In genomic region chr17:59619313-59620063, GRCh38 we compare ENCODE assay signal across 1 cellular context.
TF ChIP-seq lines count a peak whose summit lies in the region.

CLTC (plus strand) TSS chr17:59619895; CDS start chr17:59620132, 237 bp downstream.

TF ChIP-seq in HepG2, 621 proteins besides CTCF, POLR2A, EP300 and RAD21 (continued from another document and continues in another):
- TF ChIP-seq KIAA2018 (CRISPR knock-in tag; IDR thresholded peaks at IDR 0.05; ENCODE audit: borderline replicate concordance) (no peak), ZNF607 (CRISPR knock-in tag; IDR thresholded peaks at IDR 0.05; ENCODE audit: borderline replicate concordance) (peak; percentile 67), ZNF432 (CRISPR knock-in tag; IDR thresholded peaks at IDR 0.05; ENCODE audit: borderline replicate concordance) (no peak), ZNF569 (CRISPR knock-in tag; IDR thresholded peaks at IDR 0.05; ENCODE audit: borderline replicate concordance) (no peak), ZNF790 (CRISPR knock-in tag; IDR thresholded peaks at IDR 0.05; ENCODE audit: borderline replicate concordance) (no peak; the same call in 1 of the 2 replicates), ZBTB20 (CRISPR knock-in tag; IDR thresholded peaks at IDR 0.05; ENCODE audit: borderline replicate concordance, low read depth) (peak; percentile 87), PAF1 (CRISPR knock-in tag; IDR thresholded peaks at IDR 0.05) (no peak), ZNF678 (CRISPR knock-in tag; IDR thresholded peaks at IDR 0.05) (peak; percentile 80; the same call in 1 of the 2 replicates), ZNF7 (CRISPR knock-in tag; IDR thresholded peaks at IDR 0.05) (no peak), HOXD1 (CRISPR knock-in tag; IDR thresholded peaks at IDR 0.05) (peak; percentile 73), ZNF354B (CRISPR knock-in tag; IDR thresholded peaks at IDR 0.05) (0 out of 2 replicates have a peak, but pooled peaks have one; percentile 5), ATRX (CRISPR knock-in tag; IDR thresholded peaks at IDR 0.05; ENCODE audit: borderline replicate concordance) (no peak), NCOA5 (CRISPR knock-in tag; IDR thresholded peaks at IDR 0.05) (no peak), ZBTB37 (CRISPR knock-in tag; IDR thresholded peaks at IDR 0.05) (no peak), ZSCAN12 (CRISPR knock-in tag; IDR thresholded peaks at IDR 0.05) (peak; percentile 91; the same call in 1 of the 2 replicates), NFATC3 (CRISPR knock-in tag; IDR thresholded peaks at IDR 0.05) (no peak), DMTF1 (CRISPR knock-in tag; IDR thresholded peaks at IDR 0.05) (peak; percentile 87; the same call in 1 of the 2 replicates), DNMT3B (CRISPR knock-in tag; conservative IDR thresholded peaks at IDR 0.05) (no peak), POLR2G (IDR thresholded peaks at IDR 0.05; ENCODE audit: low read depth, low read length) (peak; percentile 97), ARID2 (CRISPR knock-in tag; IDR thresholded peaks at IDR 0.05; ENCODE audit: borderline replicate concordance) (no peak), ZSCAN29 (CRISPR knock-in tag; conservative IDR thresholded peaks at IDR 0.05) (peak; percentile 94), TCF7L2 (IDR thresholded peaks at IDR 0.05; ENCODE audit: low read depth, low read length) (no peak), CENPT (CRISPR knock-in tag; IDR thresholded peaks at IDR 0.05; ENCODE audit: low read depth) (peak; percentile 28; the same call in 1 of the 2 replicates), RFXAP (CRISPR knock-in tag; IDR thresholded peaks at IDR 0.05; ENCODE audit: borderline replicate concordance) (peak; percentile 44; the same call in 1 of the 2 replicates), CBX1 (IDR thresholded peaks at IDR 0.05; ENCODE audit: low read depth) (peak; percentile 68), ZNF567 (CRISPR knock-in tag; IDR thresholded peaks at IDR 0.05; ENCODE audit: borderline replicate concordance) (peak; percentile 93), ZNF383 (CRISPR knock-in tag; IDR thresholded peaks at IDR 0.05; ENCODE audit: borderline replicate concordance) (no peak), MEF2D (CRISPR knock-in tag; IDR thresholded peaks at IDR 0.05) (peak; percentile 85), MAFK (conservative IDR thresholded peaks at IDR 0.05 in 1 of 2, IDR thresholded peaks at IDR 0.05 in 1 of 2; ENCODE audit: low read length in 2 of 2) (peak; percentile 41 to 52; a peak in 3 of 4 replicates)
- TF ChIP-seq, protein P1, sequence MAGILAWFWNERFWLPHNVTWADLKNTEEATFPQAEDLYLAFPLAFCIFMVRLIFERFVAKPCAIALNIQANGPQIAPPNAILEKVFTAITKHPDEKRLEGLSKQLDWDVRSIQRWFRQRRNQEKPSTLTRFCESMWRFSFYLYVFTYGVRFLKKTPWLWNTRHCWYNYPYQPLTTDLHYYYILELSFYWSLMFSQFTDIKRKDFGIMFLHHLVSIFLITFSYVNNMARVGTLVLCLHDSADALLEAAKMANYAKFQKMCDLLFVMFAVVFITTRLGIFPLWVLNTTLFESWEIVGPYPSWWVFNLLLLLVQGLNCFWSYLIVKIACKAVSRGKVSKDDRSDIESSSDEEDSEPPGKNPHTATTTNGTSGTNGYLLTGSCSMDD (CRISPR knock-in tag; IDR thresholded peaks at IDR 0.05): no peak
- TF ChIP-seq, protein P2, sequence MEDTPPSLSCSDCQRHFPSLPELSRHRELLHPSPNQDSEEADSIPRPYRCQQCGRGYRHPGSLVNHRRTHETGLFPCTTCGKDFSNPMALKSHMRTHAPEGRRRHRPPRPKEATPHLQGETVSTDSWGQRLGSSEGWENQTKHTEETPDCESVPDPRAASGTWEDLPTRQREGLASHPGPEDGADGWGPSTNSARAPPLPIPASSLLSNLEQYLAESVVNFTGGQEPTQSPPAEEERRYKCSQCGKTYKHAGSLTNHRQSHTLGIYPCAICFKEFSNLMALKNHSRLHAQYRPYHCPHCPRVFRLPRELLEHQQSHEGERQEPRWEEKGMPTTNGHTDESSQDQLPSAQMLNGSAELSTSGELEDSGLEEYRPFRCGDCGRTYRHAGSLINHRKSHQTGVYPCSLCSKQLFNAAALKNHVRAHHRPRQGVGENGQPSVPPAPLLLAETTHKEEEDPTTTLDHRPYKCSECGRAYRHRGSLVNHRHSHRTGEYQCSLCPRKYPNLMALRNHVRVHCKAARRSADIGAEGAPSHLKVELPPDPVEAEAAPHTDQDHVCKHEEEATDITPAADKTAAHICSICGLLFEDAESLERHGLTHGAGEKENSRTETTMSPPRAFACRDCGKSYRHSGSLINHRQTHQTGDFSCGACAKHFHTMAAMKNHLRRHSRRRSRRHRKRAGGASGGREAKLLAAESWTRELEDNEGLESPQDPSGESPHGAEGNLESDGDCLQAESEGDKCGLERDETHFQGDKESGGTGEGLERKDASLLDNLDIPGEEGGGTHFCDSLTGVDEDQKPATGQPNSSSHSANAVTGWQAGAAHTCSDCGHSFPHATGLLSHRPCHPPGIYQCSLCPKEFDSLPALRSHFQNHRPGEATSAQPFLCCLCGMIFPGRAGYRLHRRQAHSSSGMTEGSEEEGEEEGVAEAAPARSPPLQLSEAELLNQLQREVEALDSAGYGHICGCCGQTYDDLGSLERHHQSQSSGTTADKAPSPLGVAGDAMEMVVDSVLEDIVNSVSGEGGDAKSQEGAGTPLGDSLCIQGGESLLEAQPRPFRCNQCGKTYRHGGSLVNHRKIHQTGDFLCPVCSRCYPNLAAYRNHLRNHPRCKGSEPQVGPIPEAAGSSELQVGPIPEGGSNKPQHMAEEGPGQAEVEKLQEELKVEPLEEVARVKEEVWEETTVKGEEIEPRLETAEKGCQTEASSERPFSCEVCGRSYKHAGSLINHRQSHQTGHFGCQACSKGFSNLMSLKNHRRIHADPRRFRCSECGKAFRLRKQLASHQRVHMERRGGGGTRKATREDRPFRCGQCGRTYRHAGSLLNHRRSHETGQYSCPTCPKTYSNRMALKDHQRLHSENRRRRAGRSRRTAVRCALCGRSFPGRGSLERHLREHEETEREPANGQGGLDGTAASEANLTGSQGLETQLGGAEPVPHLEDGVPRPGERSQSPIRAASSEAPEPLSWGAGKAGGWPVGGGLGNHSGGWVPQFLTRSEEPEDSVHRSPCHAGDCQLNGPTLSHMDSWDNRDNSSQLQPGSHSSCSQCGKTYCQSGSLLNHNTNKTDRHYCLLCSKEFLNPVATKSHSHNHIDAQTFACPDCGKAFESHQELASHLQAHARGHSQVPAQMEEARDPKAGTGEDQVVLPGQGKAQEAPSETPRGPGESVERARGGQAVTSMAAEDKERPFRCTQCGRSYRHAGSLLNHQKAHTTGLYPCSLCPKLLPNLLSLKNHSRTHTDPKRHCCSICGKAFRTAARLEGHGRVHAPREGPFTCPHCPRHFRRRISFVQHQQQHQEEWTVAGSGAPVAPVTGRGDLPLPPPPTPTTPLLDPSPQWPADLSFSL (CRISPR knock-in tag; IDR thresholded peaks at IDR 0.05): no peak
- TF ChIP-seq, protein P3, sequence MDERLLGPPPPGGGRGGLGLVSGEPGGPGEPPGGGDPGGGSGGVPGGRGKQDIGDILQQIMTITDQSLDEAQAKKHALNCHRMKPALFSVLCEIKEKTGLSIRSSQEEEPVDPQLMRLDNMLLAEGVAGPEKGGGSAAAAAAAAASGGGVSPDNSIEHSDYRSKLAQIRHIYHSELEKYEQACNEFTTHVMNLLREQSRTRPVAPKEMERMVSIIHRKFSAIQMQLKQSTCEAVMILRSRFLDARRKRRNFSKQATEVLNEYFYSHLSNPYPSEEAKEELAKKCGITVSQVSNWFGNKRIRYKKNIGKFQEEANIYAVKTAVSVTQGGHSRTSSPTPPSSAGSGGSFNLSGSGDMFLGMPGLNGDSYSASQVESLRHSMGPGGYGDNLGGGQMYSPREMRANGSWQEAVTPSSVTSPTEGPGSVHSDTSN (CRISPR knock-in tag; IDR thresholded peaks at IDR 0.05): no peak; the same call in 1 of the 2 replicates
